Comparison of ENCODE assay signal across 2 cellular contexts in genomic region chr7:149084407-149084806, GRCh38.
TF ChIP-seq lines count a peak whose summit lies in the region.

No MANE protein-coding gene starts in this region.

TF ChIP-seq in HEK293, 187 proteins besides CTCF, POLR2A, EP300 and RAD21:
- TF ChIP-seq SETDB1 (IDR thresholded peaks at IDR 0.05; ENCODE audit: insufficient read length, low read length) = peak; percentile 61
- peak; percentile 81 for TF ChIP-seq ZNF558 (tag by site-specific recombination; IDR thresholded peaks at IDR 0.05)
- no peak for TF ChIP-seq ZNF121 (tag by site-specific recombination; IDR thresholded peaks at IDR 0.05)
TF ChIP-seq in HEK293: peak in this region for 2.

TF ChIP-seq in K562, 482 proteins besides CTCF, POLR2A, EP300 and RAD21:
- 0 out of 2 replicates have a peak, but pooled peaks have one; percentile 35 for TF ChIP-seq ZNF24 (IDR thresholded peaks at IDR 0.05)
- TF ChIP-seq TRIM28 (IDR thresholded peaks at IDR 0.05) = peak; percentile 66; the same call in 1 of the 2 replicates
- peak; percentile 27 for TF ChIP-seq ZNF280A (IDR thresholded peaks at IDR 0.05; ENCODE audit: low read depth, partially characterized antibody)
- TF ChIP-seq AFF1 (IDR thresholded peaks at IDR 0.05; ENCODE audit: low read depth in 1 of 2, partially characterized antibody in 2 of 2) = peak in 1 of 2 experiments; percentile 100
- no peak for TF ChIP-seq CXXC5 (CRISPR knock-in tag; IDR thresholded peaks at IDR 0.05)
- peak in 1 of 2 experiments; percentile 84; a peak in 1 of 3 replicates for TF ChIP-seq CBX3 (IDR thresholded peaks at IDR 0.05; ENCODE audit: borderline replicate concordance in 1 of 2, low read length in 2 of 2)
- no peak for TF ChIP-seq CBX8 (IDR thresholded peaks at IDR 0.05; ENCODE audit: borderline replicate concordance, extremely low read depth, low read depth, low read length, poor library complexity, severe bottlenecking)
- no peak for TF ChIP-seq ZNF354B (CRISPR knock-in tag; IDR thresholded peaks at IDR 0.05)
- TF ChIP-seq DLX4 (CRISPR knock-in tag; IDR thresholded peaks at IDR 0.05) = no peak
